In genomic region chr3:31920310-31920709, GRCh38 we compare ENCODE assay signal across 29 cellular contexts.
"Had no signal": no experiment of that assay in that cellular context is flagged by ENCODE, and none has a peak within 500 bp of the region (broad histone marks: within the 10 kb centered on the region; RNA-seq: fewer than 3 reads in every experiment).

No MANE protein-coding gene starts in this region.

- H3K4me3 Mint-ChIP-seq: activated CD8-positive, alpha-beta memory T cell treated with anti-CD3 and anti-CD28 coated beads, Interleukin-2, amount 10 ng/mL, durations not matched to agents 7 days and 5 days; activated CD8-positive, alpha-beta T cell treated with anti-CD3 and anti-CD28 coated beads, Interleukin-2, amount 10 ng/mL, durations not matched to agents 7 days and 5 days; activated naive CD8-positive, alpha-beta T cell; mesothelial cell of epicardium; nephron progenitor cell; stimulated activated naive CD8-positive, alpha-beta T cell treated with anti-CD3 and anti-CD28 coated beads, Interleukin-15, Interleukin-2, amounts not matched to agents 100 ng/mL and 50 ng/mL, for 24 hours; T-helper 1 cell treated with Interleukin-12 subunit alpha and Interleukin-12 subunit beta and Interleukin-4 antibody, amounts not matched to agents 30 μg/mL and 1 μg/mL, for 36 hours; type B pancreatic cell had no signal

- H3K27me3 ChIP-seq: neutrophil, uterus had no signal

- ATAC-seq: activated CD8-positive, alpha-beta memory T cell treated with anti-CD3 and anti-CD28 coated beads, Interleukin-2, amount 10 ng/mL, durations not matched to agents 7 days and 5 days; activated CD8-positive, alpha-beta T cell treated with anti-CD3 and anti-CD28 coated beads, Interleukin-2, amount 10 ng/mL, durations not matched to agents 7 days and 5 days; left cardiac atrium; sciatic nerve had no signal

- DNase-seq: activated CD8-positive, alpha-beta memory T cell treated with anti-CD3 and anti-CD28 coated beads, Interleukin-2, amount 10 ng/mL, durations not matched to agents 7 days and 5 days; activated CD8-positive, alpha-beta T cell treated with anti-CD3 and anti-CD28 coated beads, Interleukin-2, amount 10 ng/mL, durations not matched to agents 7 days and 5 days; activated effector memory CD4-positive, alpha-beta T cell treated with Interleukin-2 at 50 U/mL for 16 hours; activated naive CD4-positive, alpha-beta T cell treated with Interleukin-2 at 50 U/mL for 16 hours; anterior cingulate cortex; effector memory CD4-positive, alpha-beta T cell; head of caudate nucleus; hippocampal formation; left cardiac atrium; mammary epithelial cell; naive B cell; nephron progenitor cell; stimulated activated CD4-positive, alpha-beta T cell treated with anti-CD3 and anti-CD28 coated beads, Interleukin-12 subunit alpha, Interleukin-12 subunit beta, amount 100 ng/mL, for 4 hours; stimulated activated CD4-positive, alpha-beta T cell treated with anti-CD3 and anti-CD28 coated beads, Interleukin-4, amount 100 ng/mL, for 1 hour; T-helper 9 cell; uterus had no signal

- H3K4me1 ChIP-seq: uterus had no signal

- H3K9me3 ChIP-seq: neutrophil, thoracic aorta had no signal

- H3K27ac Mint-ChIP-seq: activated CD8-positive, alpha-beta memory T cell treated with anti-CD3 and anti-CD28 coated beads, Interleukin-2, amount 10 ng/mL, durations not matched to agents 7 days and 5 days; activated CD8-positive, alpha-beta T cell treated with anti-CD3 and anti-CD28 coated beads, Interleukin-2, amount 10 ng/mL, durations not matched to agents 7 days and 5 days; activated naive CD8-positive, alpha-beta T cell; mesothelial cell of epicardium; nephron progenitor cell; progenitor cell of endocrine pancreas; stimulated activated naive CD8-positive, alpha-beta T cell treated with anti-CD3 and anti-CD28 coated beads, Interleukin-15, Interleukin-2, amounts not matched to agents 100 ng/mL and 50 ng/mL, for 24 hours; T-helper 1 cell treated with Interleukin-12 subunit alpha and Interleukin-12 subunit beta and Interleukin-4 antibody, amounts not matched to agents 30 μg/mL and 1 μg/mL, for 36 hours; type B pancreatic cell had no signal

- H3K4me3 ChIP-seq: skin epidermis, thoracic aorta, uterus had no signal

- H3K27me3 Mint-ChIP-seq: activated CD8-positive, alpha-beta memory T cell treated with anti-CD3 and anti-CD28 coated beads, Interleukin-2, amount 10 ng/mL, durations not matched to agents 7 days and 5 days; activated naive CD8-positive, alpha-beta T cell; naive B cell; progenitor cell of endocrine pancreas; stimulated activated naive CD8-positive, alpha-beta T cell treated with anti-CD3 and anti-CD28 coated beads, Interleukin-15, Interleukin-2, amounts not matched to agents 100 ng/mL and 50 ng/mL, for 24 hours; type B pancreatic cell had no signal

- H3K36me3 ChIP-seq: neutrophil, thoracic aorta, uterus had no signal

- FAIRE-seq: colon, endothelial cell of umbilical vein, keratinocyte had no signal

- H3K27ac ChIP-seq: neutrophil, skin epidermis, thoracic aorta, uterus had no signal
